16 cellular contexts compared by ENCODE assay signal in genomic region chr15:31598620-31599019, GRCh38.
DNase-seq lines count a peak whose midpoint lies in the region; ATAC-seq and TF ChIP-seq lines count a peak whose summit lies in the region.
"Had no signal": no experiment of that assay in that cellular context is flagged by ENCODE, and none has a peak within 500 bp of the region (broad histone marks: within the 10 kb centered on the region; RNA-seq: fewer than 3 reads in every experiment).

No MANE protein-coding gene starts in this region.

- H3K9me3 ChIP-seq in colonic mucosa (no peaks in the 10 kb centered on the region), neural progenitor cell (ENCODE audit: low read depth) (no peaks in the 10 kb centered on the region), prostate gland (no peaks in the 10 kb centered on the region)

- H3K79me2 ChIP-seq in neural progenitor cell (ENCODE audit: low read depth) = no peaks in the 10 kb centered on the region

- no peak overlapping the region for H3K27ac Mint-ChIP-seq in neural progenitor cell
- H3K27ac Mint-ChIP-seq: stimulated activated naive CD8-positive, alpha-beta T cell treated with anti-CD3 and anti-CD28 coated beads, Interleukin-15, Interleukin-2, amounts not matched to agents 100 ng/mL and 50 ng/mL, for 24 hours; T-helper 17 cell had no signal

- H3K4me1 ChIP-seq in colonic mucosa (no peaks in the 10 kb centered on the region), neural progenitor cell (no peaks in the 10 kb centered on the region), prostate gland (replicated peaks) (no peaks in the 10 kb centered on the region)
- H3K4me1 ChIP-seq: BLaER1 had no signal

- H3K4me3 ChIP-seq in colonic mucosa (no peak overlapping the region), neural progenitor cell (no peak overlapping the region), prostate gland (no peak overlapping the region)
- H3K4me3 ChIP-seq: BLaER1 had no signal

- peaks cover 8% of the 10 kb centered on the region for H3K9me3 Mint-ChIP-seq in neural progenitor cell

- TF ChIP-seq CTCF in colonic mucosa (IDR thresholded peaks at IDR 0.05) = no peak
- TF ChIP-seq CTCF in neural progenitor cell (IDR thresholded peaks at IDR 0.05) = no peak
- no peak for TF ChIP-seq CTCF in prostate gland (IDR thresholded peaks at IDR 0.05)

- peak overlapping the region; percentile 31 for H3K4me2 ChIP-seq in neural progenitor cell
- H3K4me2 ChIP-seq: BLaER1 had no signal

- WGBS in prostate gland = 29% methylated on average over 7 of the region's 7 CpGs

- H3K27ac ChIP-seq in colonic mucosa (no peak overlapping the region), neural progenitor cell (no peak overlapping the region), prostate gland (no peak overlapping the region)
- H3K27ac ChIP-seq: BLaER1 had no signal

- no peak for ATAC-seq in activated CD4-positive, CD25-positive, alpha-beta regulatory T cell treated with anti-CD3 and anti-CD28 coated beads, Interleukin-2, amount 50 U/mL, for 24 hours
- no peak for ATAC-seq in GM18502 (IDR thresholded peaks at IDR 0.05; ENCODE audit: poor library complexity, unreplicated experiment)
- ATAC-seq: T-helper 17 cell had no signal

- H3K9ac ChIP-seq in colonic mucosa (ENCODE audit: low read depth in 2 of 2, low read length in 2 of 2) (no peak overlapping the region), neural progenitor cell (no peak overlapping the region)
- H3K9ac ChIP-seq: BLaER1 had no signal

- H3K27me3 ChIP-seq in colonic mucosa = no peaks in the 10 kb centered on the region
- no peaks in the 10 kb centered on the region for H3K27me3 ChIP-seq in neural progenitor cell
- H3K27me3 ChIP-seq in prostate gland (replicated peaks; ENCODE audit: insufficient read depth) = no peaks in the 10 kb centered on the region
- H3K27me3 ChIP-seq: BLaER1 had no signal

- intact Hi-C loops in colonic mucosa (cut with DNase I) = no loop called here
- intact Hi-C loops in prostate gland (cut with DNase I) = no loop called here

- H3K27me3 Mint-ChIP-seq in neural progenitor cell (ENCODE audit: insufficient read depth, low read depth) = no peaks in the 10 kb centered on the region

- H3K36me3 ChIP-seq in colonic mucosa = no peaks in the 10 kb centered on the region
- H3K36me3 ChIP-seq in neural progenitor cell = no peaks in the 10 kb centered on the region
- no peaks in the 10 kb centered on the region for H3K36me3 ChIP-seq in prostate gland
- H3K36me3 ChIP-seq: BLaER1 had no signal

- no peak overlapping the region for H3K4me3 Mint-ChIP-seq in neural progenitor cell
- H3K4me3 Mint-ChIP-seq: stimulated activated naive CD8-positive, alpha-beta T cell treated with anti-CD3 and anti-CD28 coated beads, Interleukin-15, Interleukin-2, amounts not matched to agents 100 ng/mL and 50 ng/mL, for 24 hours; T-helper 17 cell had no signal

- no peaks in the 10 kb centered on the region for H3K36me3 Mint-ChIP-seq in neural progenitor cell

- TF ChIP-seq POLR2A in prostate gland (IDR thresholded peaks at IDR 0.05) = no peak

- DNase-seq in H4 (ENCODE audit: low spot score) = peak; percentile 62
- DNase-seq in NCI-H510A (lab: John Stamatoyannopoulos, UW) = peak; percentile 56
- peak; percentile 70 for DNase-seq in colonic mucosa
- DNase-seq in neural progenitor cell (ENCODE audit: low spot score) = peak; percentile 30
- no peak for DNase-seq in prostate gland (ENCODE audit: low spot score)
- DNase-seq in effector CD4-positive, alpha-beta T cell = no peak
- DNase-seq: activated CD4-positive, alpha-beta T cell treated with anti-CD3 and anti-CD28 coated beads, Interleukin-2, amount 50 U/mL, for 48 hours; activated naive CD4-positive, alpha-beta T cell; caudate nucleus; erythroblast; NCI-H1694; T-helper 17 cell had no signal

- no peaks in the 10 kb centered on the region for H3F3A ChIP-seq in neural progenitor cell (ENCODE audit: low read depth)

- no peaks in the 10 kb centered on the region for H4K20me1 ChIP-seq in neural progenitor cell (ENCODE audit: low read depth)
- H4K20me1 ChIP-seq: BLaER1 had no signal

- peak overlapping the region; percentile 12 for H2AFZ ChIP-seq in neural progenitor cell (replicated peaks)

- H3K4me1 Mint-ChIP-seq in neural progenitor cell = peaks cover 12% of the 10 kb centered on the region
- H3K4me1 Mint-ChIP-seq: T-helper 17 cell had no signal

Comparison
In these comparisons a context has a peak if more than half of its experiments do, and no peak if none do; other contexts are left out.
1. DNase-seq: peak in H4 (single experiment), NCI-H510A (single experiment), colonic mucosa (single experiment) and neural progenitor cell (single experiment); none in prostate gland (single experiment) and effector CD4-positive, alpha-beta T cell (single experiment).